8 cellular contexts compared by ENCODE assay signal in the genomic region with DNA sequence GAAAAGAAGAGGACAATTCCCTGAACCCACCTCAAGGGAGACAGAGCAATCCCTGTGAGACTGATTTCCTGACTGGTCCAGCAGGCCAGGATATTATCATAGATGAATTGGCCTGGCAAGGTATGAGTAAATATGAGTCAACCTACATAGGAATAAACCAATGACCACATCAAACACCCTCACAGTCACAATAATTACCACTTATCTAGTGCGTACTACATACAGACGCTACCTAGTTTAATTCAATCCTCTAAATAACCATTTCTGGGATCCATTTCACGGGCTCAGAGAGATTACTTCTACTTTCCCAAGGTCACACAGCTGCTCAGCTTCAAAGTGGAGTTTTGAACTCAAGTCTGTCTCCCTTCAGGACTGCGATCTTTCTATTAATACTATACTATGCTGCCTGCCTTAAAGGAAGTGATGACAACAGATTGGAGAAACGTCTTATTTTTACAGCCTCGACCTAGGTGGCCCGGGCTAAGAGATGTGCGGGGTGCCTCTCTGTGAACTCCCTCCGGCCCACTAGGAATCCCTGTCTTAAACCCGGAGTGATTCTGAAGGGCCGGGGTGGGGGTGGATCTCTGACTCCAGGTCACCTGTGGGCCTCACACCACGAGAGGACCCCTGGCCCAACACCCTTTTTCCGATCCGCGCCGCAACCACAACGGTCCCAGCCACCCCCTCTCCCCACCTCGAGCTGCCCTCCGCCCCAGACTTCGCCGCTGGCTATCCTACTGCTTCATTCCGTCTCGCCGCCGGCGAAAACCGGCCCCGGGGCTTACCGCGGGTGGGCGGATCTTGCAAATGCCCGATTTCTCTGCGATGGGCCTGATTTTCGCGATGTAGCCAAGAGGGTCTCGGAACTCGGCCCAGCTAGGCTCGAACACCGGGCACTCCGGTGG. TPM values are rescaled to one million over a fixed set of nuclear protein-coding genes. Genes with fewer than 3 reads are reported as not detected.
DNase-seq lines count a peak whose midpoint lies in the region; ATAC-seq and TF ChIP-seq lines count a peak whose summit lies in the region.

No MANE protein-coding gene starts in this region.

- H3K27me3 ChIP-seq in OCI-LY1 (ENCODE audit: insufficient read depth, low read length) (no peaks in the 10 kb centered on the region), spleen (replicated peaks in 1 of 7) (no peaks in the 10 kb centered on the region)

- no peaks in the 10 kb centered on the region for H3F3A ChIP-seq in OCI-LY1 (ENCODE audit: insufficient read depth, low read length)

- peaks cover 38% of the 10 kb centered on the region for H3K79me2 ChIP-seq in OCI-LY1 (ENCODE audit: insufficient read depth, low read length)

- in situ Hi-C loops in astrocyte of the cerebellum (cut with HindIII; ENCODE audit: low sequenced_read_pairs): no loop called here

- peaks cover 25% of the 10 kb centered on the region for H3K36me3 ChIP-seq in OCI-LY1 (ENCODE audit: insufficient read depth, low read length)
- peaks cover 0 to 27% (median 13%) of the 10 kb centered on the region in 6 donors for H3K36me3 ChIP-seq in spleen

- peak overlapping the region; percentile 90 for H3K4me2 ChIP-seq in OCI-LY1 (ENCODE audit: low read length)

- H3K9me3 ChIP-seq in OCI-LY1 (ENCODE audit: low read length) (no peaks in the 10 kb centered on the region), iPS-18c (ENCODE audit: control insufficient read depth, insufficient read depth, low read length) (no peaks in the 10 kb centered on the region), spleen (no peaks in the 10 kb centered on the region)

- peak overlapping the region; percentile 78 for H3K9ac ChIP-seq in OCI-LY1 (ENCODE audit: low read length)

- H3K4me1 ChIP-seq in OCI-LY1 (ENCODE audit: insufficient read depth, low read length, severe bottlenecking) (peaks cover 31% of the 10 kb centered on the region), spleen (peaks cover 26 to 43% (median 34%) of the 10 kb centered on the region in 6 donors)

- DNase-seq in stimulated activated CD4-positive, alpha-beta T cell treated with anti-CD3 and anti-CD28 coated beads, Interleukin-12 subunit alpha, Interleukin-12 subunit beta, amount 100 ng/mL, for 4 hours: peak; percentile 3
- no peak for DNase-seq in stimulated activated CD4-positive, alpha-beta T cell treated with anti-CD3 and anti-CD28 coated beads, Interleukin-1b, Interleukin-23, amount 100 ng/mL, for 48 hours
- DNase-seq in astrocyte of the cerebellum (ENCODE audit: low read depth) (peak; percentile 48), spleen (peak; percentile 90)

- no peak overlapping the region for H2AFZ ChIP-seq in OCI-LY1 (ENCODE audit: low read length)

- no peaks in the 10 kb centered on the region for H3K9me2 ChIP-seq in OCI-LY1 (ENCODE audit: low read depth, low read length)

- H3K27ac ChIP-seq in OCI-LY1 (ENCODE audit: low read depth, low read length, poor library complexity, severe bottlenecking) (peak overlapping the region; percentile 80), spleen (peak overlapping the region; percentile 85 to 92 (median 90))

- peak overlapping the region; percentile 67 for H3K4me3 ChIP-seq in OCI-LY1 (ENCODE audit: low read depth, low read length, poor library complexity, severe bottlenecking)
- H3K4me3 ChIP-seq in astrocyte of the cerebellum (ENCODE audit: low read depth, low read length): peak overlapping the region; percentile 96
- peak overlapping the region; percentile 97 for H3K4me3 ChIP-seq in iPS-18c (ENCODE audit: insufficient read depth, low read depth, low read length)
- peak overlapping the region; percentile 66 to 98 (median 88) for H3K4me3 ChIP-seq in spleen

- no peaks in the 10 kb centered on the region for H4K20me1 ChIP-seq in OCI-LY1 (ENCODE audit: insufficient read depth, low read length)

- intact Hi-C loops in spleen (cut with DNase I; ENCODE audit: low total_unique reads): no loop called here

- TF ChIP-seq POLR2A in spleen (IDR thresholded peaks at IDR 0.05): no peak

- 1 to 6% (median 2%) methylated on average over 13 to 40 of the region's 40 CpGs for WGBS in spleen, 5 donors

- ATAC-seq in HG02763 (IDR thresholded peaks at IDR 0.05; ENCODE audit: unreplicated experiment) (no peak), GM21737 (IDR thresholded peaks at IDR 0.05; ENCODE audit: unreplicated experiment) (no peak)

- no peak for TF ChIP-seq CTCF in OCI-LY1 (IDR thresholded peaks at IDR 0.05; ENCODE audit: low read length)
- TF ChIP-seq CTCF in astrocyte of the cerebellum (IDR thresholded peaks at IDR 0.05; ENCODE audit: low read depth, low read length, missing control alignments): no peak
- no peak for TF ChIP-seq CTCF in spleen (IDR thresholded peaks at IDR 0.05 in 8 of 11, conservative IDR thresholded peaks at IDR 0.05 in 3 of 11)

RNA-seq across cellular contexts. Expression of gene KDM5C, which starts 0.8 kb away (rescaled TPM):
- 100 to 1,000 TPM in 5 of 7 donors, 10 to 100 TPM in 2; 96.6 to 165 (median 140) TPM for total RNA-seq in spleen
- 10 to 100 TPM; 10.4 to 35.3 (median 16.9) TPM for polyA plus RNA-seq in spleen

RNA-seq across cellular contexts. Expression of gene IQSEC2, which starts 57.2 kb away (rescaled TPM):
- 10 to 100 TPM in 4 of 7 donors, 1 to 10 TPM in 3; 6.8 to 15.7 (median 10.5) TPM for total RNA-seq in spleen
- polyA plus RNA-seq in spleen: 1 to 10 TPM; 5.2 to 8.0 (median 5.5) TPM
